1 cellular context compared by ENCODE assay signal in the genomic region with DNA sequence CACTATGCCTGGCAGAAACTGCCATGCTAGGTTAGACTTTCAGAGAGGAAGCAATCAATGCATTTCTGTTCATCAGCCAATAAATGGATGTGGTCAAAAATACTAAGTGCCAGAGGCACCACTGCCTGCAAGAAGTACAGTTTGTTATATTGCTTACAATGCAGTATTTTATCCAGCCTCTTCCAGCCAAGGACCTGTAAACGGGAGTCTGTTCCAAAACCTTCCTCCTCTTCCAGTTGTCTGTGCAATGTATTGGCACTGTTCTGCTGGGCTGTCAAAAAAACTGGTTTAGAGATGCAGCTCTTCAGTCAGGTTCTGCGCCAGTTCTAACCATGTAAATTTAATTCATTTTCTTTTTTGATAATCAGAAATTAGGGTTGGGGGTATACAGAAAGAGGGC.
TF ChIP-seq lines count a peak whose summit lies in the region.

No MANE protein-coding gene starts in this region.

TF ChIP-seq in K562, 482 proteins besides CTCF, POLR2A, EP300 and RAD21 (continued from another document):
- TF ChIP-seq, protein P1, sequence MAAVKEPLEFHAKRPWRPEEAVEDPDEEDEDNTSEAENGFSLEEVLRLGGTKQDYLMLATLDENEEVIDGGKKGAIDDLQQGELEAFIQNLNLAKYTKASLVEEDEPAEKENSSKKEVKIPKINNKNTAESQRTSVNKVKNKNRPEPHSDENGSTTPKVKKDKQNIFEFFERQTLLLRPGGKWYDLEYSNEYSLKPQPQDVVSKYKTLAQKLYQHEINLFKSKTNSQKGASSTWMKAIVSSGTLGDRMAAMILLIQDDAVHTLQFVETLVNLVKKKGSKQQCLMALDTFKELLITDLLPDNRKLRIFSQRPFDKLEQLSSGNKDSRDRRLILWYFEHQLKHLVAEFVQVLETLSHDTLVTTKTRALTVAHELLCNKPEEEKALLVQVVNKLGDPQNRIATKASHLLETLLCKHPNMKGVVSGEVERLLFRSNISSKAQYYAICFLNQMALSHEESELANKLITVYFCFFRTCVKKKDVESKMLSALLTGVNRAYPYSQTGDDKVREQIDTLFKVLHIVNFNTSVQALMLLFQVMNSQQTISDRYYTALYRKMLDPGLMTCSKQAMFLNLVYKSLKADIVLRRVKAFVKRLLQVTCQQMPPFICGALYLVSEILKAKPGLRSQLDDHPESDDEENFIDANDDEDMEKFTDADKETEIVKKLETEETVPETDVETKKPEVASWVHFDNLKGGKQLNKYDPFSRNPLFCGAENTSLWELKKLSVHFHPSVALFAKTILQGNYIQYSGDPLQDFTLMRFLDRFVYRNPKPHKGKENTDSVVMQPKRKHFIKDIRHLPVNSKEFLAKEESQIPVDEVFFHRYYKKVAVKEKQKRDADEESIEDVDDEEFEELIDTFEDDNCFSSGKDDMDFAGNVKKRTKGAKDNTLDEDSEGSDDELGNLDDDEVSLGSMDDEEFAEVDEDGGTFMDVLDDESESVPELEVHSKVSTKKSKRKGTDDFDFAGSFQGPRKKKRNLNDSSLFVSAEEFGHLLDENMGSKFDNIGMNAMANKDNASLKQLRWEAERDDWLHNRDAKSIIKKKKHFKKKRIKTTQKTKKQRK (IDR thresholded peaks at IDR 0.05; ENCODE audit: borderline replicate concordance, low read depth, low read length): no peak
- TF ChIP-seq MAFF (IDR thresholded peaks at IDR 0.05; ENCODE audit: low read length) (peak; percentile 48), POLR2AphosphoS2 (IDR thresholded peaks at IDR 0.05; ENCODE audit: low read length) (no peak), MAFG (tag; conservative IDR thresholded peaks at IDR 0.05) (peak; percentile 53), MAFK (IDR thresholded peaks at IDR 0.05; ENCODE audit: low read length) (peak; percentile 35; the same call in 1 of the 2 replicates), PURB (CRISPR knock-in tag; IDR thresholded peaks at IDR 0.05; ENCODE audit: low read depth) (no peak)
- TF ChIP-seq, protein P2, sequence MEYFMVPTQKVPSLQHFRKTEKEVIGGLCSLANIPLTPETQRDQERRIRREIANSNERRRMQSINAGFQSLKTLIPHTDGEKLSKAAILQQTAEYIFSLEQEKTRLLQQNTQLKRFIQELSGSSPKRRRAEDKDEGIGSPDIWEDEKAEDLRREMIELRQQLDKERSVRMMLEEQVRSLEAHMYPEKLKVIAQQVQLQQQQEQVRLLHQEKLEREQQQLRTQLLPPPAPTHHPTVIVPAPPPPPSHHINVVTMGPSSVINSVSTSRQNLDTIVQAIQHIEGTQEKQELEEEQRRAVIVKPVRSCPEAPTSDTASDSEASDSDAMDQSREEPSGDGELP (CRISPR knock-in tag; IDR thresholded peaks at IDR 0.05; ENCODE audit: borderline replicate concordance): no peak
